Comparison of ENCODE assay signal across 1 cellular context in the genomic region with DNA sequence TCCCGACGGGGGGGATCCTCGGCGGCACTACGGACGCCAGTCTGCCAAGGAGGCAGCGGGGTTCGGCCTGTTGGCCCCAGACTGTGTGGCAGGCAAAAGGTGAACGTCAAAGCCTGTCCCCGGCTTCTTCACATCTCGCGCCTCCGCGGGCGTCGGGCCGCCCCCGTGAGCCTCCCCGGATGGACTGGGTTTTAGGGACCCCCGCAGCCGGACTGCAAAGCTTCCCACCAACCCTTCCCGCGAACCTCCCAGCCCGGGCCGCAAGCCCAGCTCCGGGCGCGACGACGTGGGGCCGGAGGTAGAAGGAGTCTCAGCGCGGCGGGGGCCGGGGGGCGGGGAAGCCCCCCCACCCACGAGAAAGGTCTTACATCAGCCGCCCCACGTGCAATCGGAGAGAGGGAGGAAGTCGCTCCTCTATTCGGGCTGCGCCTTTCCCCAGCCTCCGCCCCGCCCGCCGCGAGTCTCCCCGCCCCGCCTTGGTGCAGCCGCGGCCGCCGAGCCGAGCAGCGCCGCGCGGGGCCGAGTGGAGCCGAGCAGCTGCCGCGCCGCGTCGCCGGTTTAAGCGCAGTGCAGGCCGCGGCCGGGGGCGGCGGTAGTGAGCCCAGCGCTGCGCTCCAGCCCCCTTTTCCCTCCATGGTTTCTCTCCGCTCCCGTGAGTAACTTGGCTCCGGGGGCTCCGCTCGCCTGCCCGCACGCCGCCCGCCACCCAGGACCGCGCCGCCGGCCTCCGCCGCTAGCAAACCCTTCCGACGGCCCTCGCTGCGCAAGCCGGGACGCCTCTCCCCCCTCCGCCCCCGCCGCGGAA.
A peak's percentile ranks its signal among the peaks of the same experiment; 100 is the strongest.
TF ChIP-seq lines count a peak whose summit lies in the region.

A gene (plus strand): TSS at position 623 of the 805 bp plus-strand sequence. CDS start 215 bp downstream, outside the sequence.

TF ChIP-seq in WTC11, 78 proteins besides CTCF, POLR2A, EP300 and RAD21 (continued from another document):
- TF ChIP-seq, protein P1, sequence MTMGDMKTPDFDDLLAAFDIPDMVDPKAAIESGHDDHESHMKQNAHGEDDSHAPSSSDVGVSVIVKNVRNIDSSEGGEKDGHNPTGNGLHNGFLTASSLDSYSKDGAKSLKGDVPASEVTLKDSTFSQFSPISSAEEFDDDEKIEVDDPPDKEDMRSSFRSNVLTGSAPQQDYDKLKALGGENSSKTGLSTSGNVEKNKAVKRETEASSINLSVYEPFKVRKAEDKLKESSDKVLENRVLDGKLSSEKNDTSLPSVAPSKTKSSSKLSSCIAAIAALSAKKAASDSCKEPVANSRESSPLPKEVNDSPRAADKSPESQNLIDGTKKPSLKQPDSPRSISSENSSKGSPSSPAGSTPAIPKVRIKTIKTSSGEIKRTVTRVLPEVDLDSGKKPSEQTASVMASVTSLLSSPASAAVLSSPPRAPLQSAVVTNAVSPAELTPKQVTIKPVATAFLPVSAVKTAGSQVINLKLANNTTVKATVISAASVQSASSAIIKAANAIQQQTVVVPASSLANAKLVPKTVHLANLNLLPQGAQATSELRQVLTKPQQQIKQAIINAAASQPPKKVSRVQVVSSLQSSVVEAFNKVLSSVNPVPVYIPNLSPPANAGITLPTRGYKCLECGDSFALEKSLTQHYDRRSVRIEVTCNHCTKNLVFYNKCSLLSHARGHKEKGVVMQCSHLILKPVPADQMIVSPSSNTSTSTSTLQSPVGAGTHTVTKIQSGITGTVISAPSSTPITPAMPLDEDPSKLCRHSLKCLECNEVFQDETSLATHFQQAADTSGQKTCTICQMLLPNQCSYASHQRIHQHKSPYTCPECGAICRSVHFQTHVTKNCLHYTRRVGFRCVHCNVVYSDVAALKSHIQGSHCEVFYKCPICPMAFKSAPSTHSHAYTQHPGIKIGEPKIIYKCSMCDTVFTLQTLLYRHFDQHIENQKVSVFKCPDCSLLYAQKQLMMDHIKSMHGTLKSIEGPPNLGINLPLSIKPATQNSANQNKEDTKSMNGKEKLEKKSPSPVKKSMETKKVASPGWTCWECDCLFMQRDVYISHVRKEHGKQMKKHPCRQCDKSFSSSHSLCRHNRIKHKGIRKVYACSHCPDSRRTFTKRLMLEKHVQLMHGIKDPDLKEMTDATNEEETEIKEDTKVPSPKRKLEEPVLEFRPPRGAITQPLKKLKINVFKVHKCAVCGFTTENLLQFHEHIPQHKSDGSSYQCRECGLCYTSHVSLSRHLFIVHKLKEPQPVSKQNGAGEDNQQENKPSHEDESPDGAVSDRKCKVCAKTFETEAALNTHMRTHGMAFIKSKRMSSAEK (CRISPR knock-in tag; IDR thresholded peaks at IDR 0.05; ENCODE audit: borderline replicate concordance), result no peak
- TF ChIP-seq, protein P2, sequence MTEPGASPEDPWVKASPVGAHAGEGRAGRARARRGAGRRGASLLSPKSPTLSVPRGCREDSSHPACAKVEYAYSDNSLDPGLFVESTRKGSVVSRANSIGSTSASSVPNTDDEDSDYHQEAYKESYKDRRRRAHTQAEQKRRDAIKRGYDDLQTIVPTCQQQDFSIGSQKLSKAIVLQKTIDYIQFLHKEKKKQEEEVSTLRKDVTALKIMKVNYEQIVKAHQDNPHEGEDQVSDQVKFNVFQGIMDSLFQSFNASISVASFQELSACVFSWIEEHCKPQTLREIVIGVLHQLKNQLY (CRISPR knock-in tag; IDR thresholded peaks at IDR 0.05), result no peak
- peak; percentile 99 for TF ChIP-seq GABPB1 (CRISPR knock-in tag; IDR thresholded peaks at IDR 0.05)
- TF ChIP-seq, protein P3, sequence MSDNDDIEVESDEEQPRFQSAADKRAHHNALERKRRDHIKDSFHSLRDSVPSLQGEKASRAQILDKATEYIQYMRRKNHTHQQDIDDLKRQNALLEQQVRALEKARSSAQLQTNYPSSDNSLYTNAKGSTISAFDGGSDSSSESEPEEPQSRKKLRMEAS (CRISPR knock-in tag; IDR thresholded peaks at IDR 0.05), result peak; percentile 61; the same call in 1 of the 2 replicates
- TF ChIP-seq NR2C2 (CRISPR knock-in tag; IDR thresholded peaks at IDR 0.05), result no peak
- no peak for TF ChIP-seq NFATC4 (CRISPR knock-in tag; IDR thresholded peaks at IDR 0.05)
- no peak for TF ChIP-seq MYBL2 (CRISPR knock-in tag; IDR thresholded peaks at IDR 0.05)
- no peak for TF ChIP-seq RELA (CRISPR knock-in tag; IDR thresholded peaks at IDR 0.05; ENCODE audit: borderline replicate concordance)
- peak; percentile 61; the same call in 1 of the 2 replicates for TF ChIP-seq FOXP1 (CRISPR knock-in tag; IDR thresholded peaks at IDR 0.05; ENCODE audit: borderline replicate concordance)
- TF ChIP-seq NFYB (CRISPR knock-in tag; conservative IDR thresholded peaks at IDR 0.05; ENCODE audit: low read depth), result peak; percentile 24; the same call in 1 of the 2 replicates
- TF ChIP-seq TCF7 (CRISPR knock-in tag; IDR thresholded peaks at IDR 0.05; ENCODE audit: low read depth), result no peak
- TF ChIP-seq NFE2L1 (CRISPR knock-in tag; IDR thresholded peaks at IDR 0.05), result 0 out of 2 replicates have a peak, but pooled peaks have one; percentile 26
- TF ChIP-seq, protein P4, sequence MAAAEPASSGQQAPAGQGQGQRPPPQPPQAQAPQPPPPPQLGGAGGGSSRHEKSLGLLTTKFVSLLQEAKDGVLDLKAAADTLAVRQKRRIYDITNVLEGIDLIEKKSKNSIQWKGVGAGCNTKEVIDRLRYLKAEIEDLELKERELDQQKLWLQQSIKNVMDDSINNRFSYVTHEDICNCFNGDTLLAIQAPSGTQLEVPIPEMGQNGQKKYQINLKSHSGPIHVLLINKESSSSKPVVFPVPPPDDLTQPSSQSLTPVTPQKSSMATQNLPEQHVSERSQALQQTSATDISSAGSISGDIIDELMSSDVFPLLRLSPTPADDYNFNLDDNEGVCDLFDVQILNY (CRISPR knock-in tag; IDR thresholded peaks at IDR 0.05), result peak; percentile 64
- TF ChIP-seq, protein P5, sequence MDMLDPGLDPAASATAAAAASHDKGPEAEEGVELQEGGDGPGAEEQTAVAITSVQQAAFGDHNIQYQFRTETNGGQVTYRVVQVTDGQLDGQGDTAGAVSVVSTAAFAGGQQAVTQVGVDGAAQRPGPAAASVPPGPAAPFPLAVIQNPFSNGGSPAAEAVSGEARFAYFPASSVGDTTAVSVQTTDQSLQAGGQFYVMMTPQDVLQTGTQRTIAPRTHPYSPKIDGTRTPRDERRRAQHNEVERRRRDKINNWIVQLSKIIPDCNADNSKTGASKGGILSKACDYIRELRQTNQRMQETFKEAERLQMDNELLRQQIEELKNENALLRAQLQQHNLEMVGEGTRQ (CRISPR knock-in tag; IDR thresholded peaks at IDR 0.05), result no peak
